In the genomic region with DNA sequence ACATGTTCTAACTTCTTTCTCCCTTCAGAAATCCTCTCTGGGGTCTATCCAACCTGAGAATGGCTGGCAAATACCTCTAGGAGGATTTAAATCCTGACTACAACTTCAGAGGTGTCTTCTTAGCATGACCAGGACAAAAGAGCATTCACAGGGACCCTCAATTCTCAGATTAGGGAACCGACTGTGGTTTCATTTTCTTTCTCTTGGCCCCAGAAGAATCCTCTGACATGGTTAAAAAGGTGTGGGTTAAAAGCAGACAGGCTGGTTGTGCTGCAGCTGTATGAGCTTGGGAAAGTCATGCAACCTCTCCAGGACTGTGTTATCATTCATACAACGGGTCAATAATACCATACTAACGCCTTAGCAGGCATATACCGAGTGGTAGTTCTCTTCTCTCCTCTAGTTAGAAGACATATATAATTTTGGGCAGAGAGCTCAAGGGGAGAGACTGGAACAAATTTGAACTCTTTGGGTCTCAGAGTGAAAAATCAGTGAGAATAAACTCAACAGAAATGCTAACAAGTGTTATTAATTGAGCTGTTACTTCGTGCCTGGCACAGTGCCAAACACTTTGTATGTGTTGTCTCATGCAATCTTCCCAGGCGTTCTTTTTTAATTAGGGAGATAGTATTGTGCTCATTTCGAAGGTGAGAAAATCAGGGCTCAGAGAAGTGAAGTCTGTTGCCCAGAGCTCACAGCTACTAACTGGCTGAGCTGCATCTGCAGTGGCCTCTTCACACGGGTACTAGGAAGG, we compare ENCODE assay signal across 10 cellular contexts. TPM values are rescaled to one million over a fixed set of nuclear protein-coding genes. Genes with fewer than 3 reads are reported as not detected.
DNase-seq lines count a peak whose midpoint lies in the region; ATAC-seq and TF ChIP-seq lines count a peak whose summit lies in the region.
"Had no signal": no experiment of that assay in that cellular context is flagged by ENCODE, and none has a peak within 500 bp of the region (broad histone marks: within the 10 kb centered on the region; RNA-seq: fewer than 3 reads in every experiment).

No MANE protein-coding gene starts in this region.

- no peaks in the 10 kb centered on the region for H3K27me3 ChIP-seq in ascending aorta

- peaks cover 0 to 4% (median 0%) of the 10 kb centered on the region in 3 donors for H3K27me3 Mint-ChIP-seq in CD14-positive monocyte (ENCODE audit: low read depth in 3 of 3)

- no peak overlapping the region for H3K27ac ChIP-seq in ascending aorta

- H3K36me3 ChIP-seq in ascending aorta: no peaks in the 10 kb centered on the region

- no peak for TF ChIP-seq CTCF in CD14-positive monocyte (IDR thresholded peaks at IDR 0.05)
- TF ChIP-seq CTCF in GM20000 (IDR thresholded peaks at IDR 0.05; ENCODE audit: extremely low read depth, missing control alignments): no peak
- no peak for TF ChIP-seq CTCF in ascending aorta (IDR thresholded peaks at IDR 0.05)

- no peak overlapping the region for H3K4me3 Mint-ChIP-seq in CD14-positive monocyte

- no peak overlapping the region for H3K4me3 ChIP-seq in ascending aorta

- no peaks in the 10 kb centered on the region for H3K9me3 ChIP-seq in ascending aorta

- no peaks in the 10 kb centered on the region for H3K9me3 Mint-ChIP-seq in CD14-positive monocyte

- peaks cover 43 to 64% of the 10 kb centered on the region in 2 donors for H3K36me3 Mint-ChIP-seq in CD14-positive monocyte

- DNase-seq in CD14-positive monocyte (ENCODE audit: low spot score): no peak
- peak; percentile 25 for DNase-seq in GM20000 (ENCODE audit: low spot score)
- peak; percentile 16 for DNase-seq in RPMI8226
- peak; percentile 5 for DNase-seq in glomerular visceral epithelial cell (ENCODE audit: extremely low spot score)
- no peak for DNase-seq in NK-92 treated with Interleukin-12 subunit alpha and Interleukin-12 subunit beta, amount 100 ng/mL, for 24 hours (lab: John Stamatoyannopoulos, UW)
- no peak for DNase-seq in ascending aorta (ENCODE audit: low spot score in 2 of 2)
- DNase-seq: DMS153; stimulated activated naive CD4-positive, alpha-beta T cell treated with Interleukin-2 at 50 U/mL for 16 hours had no signal

- intact Hi-C loops in CD14-positive monocyte (cut with micrococcal nuclease) (no loop called here), ascending aorta (cut with DNase I) (no loop called here)

- no peaks in the 10 kb centered on the region for H3K4me1 ChIP-seq in ascending aorta

- peak overlapping the region in 6 of 7 donors; percentile 1 to 90 (median 49) for H3K27ac Mint-ChIP-seq in CD14-positive monocyte

- no peak for ATAC-seq in HG03432 (IDR thresholded peaks at IDR 0.05; ENCODE audit: unreplicated experiment)
- ATAC-seq in GM21825 (IDR thresholded peaks at IDR 0.05; ENCODE audit: unreplicated experiment): no peak

- peaks cover 26% of the 10 kb centered on the region for H3K4me1 Mint-ChIP-seq in CD14-positive monocyte

RNA-seq across cellular contexts. Expression of gene INSYN2B, which starts 35.2 kb away (rescaled TPM):
- under 1 TPM in 1 of 2 donors, not detected in 1; 0.17 TPM for polyA plus RNA-seq in CD14-positive monocyte
- not detected for total RNA-seq in ascending aorta

Comparison
In these comparisons a context has a peak if more than half of its experiments do, and no peak if none do; other contexts are left out.
1. DNase-seq: peak in GM20000 (single experiment), RPMI8226 (single experiment) and glomerular visceral epithelial cell (single experiment); none in CD14-positive monocyte (single experiment), NK-92 treated with Interleukin-12 subunit alpha and Interleukin-12 subunit beta, amount 100 ng/mL, for 24 hours (single experiment) and ascending aorta (0 of 2).